Comparison of ENCODE assay signal across 8 cellular contexts in genomic region chr19:39996218-39996810, GRCh38. TPM values are rescaled to one million over a fixed set of nuclear protein-coding genes. Genes with fewer than 3 reads are reported as not detected.
DNase-seq lines count a peak whose midpoint lies in the region; ATAC-seq, FAIRE-seq and TF ChIP-seq lines count a peak whose summit lies in the region.

No MANE protein-coding gene starts in this region.

- H3K27me3 ChIP-seq in astrocyte (ENCODE audit: insufficient read depth, low read length) (no peaks in the 10 kb centered on the region), gastrocnemius medialis (no peaks in the 10 kb centered on the region)

- H3K36me3 ChIP-seq in astrocyte (ENCODE audit: insufficient read depth, low read length) (no peaks in the 10 kb centered on the region), gastrocnemius medialis (peaks cover 0 to 17% of the 10 kb centered on the region in 2 donors)

- no peak for TF ChIP-seq CTCF in 22Rv1 (IDR thresholded peaks at IDR 0.05)
- no peak for TF ChIP-seq CTCF in astrocyte (IDR thresholded peaks at IDR 0.05; ENCODE audit: insufficient read depth, low read depth, low read length)
- TF ChIP-seq CTCF in gastrocnemius medialis (IDR thresholded peaks at IDR 0.05 in 4 of 5, conservative IDR thresholded peaks at IDR 0.05 in 1 of 5): no peak

- DNase-seq in GM04503 (ENCODE audit: low read depth): peak; percentile 31
- DNase-seq in NCI-H774 (lab: John Stamatoyannopoulos, UW): peak; percentile 44
- peak; percentile 74 for DNase-seq in astrocyte (ENCODE audit: low read depth)
- DNase-seq in hippocampal formation (lab: John Stamatoyannopoulos, UW): peak; percentile 29 to 54
- no peak for DNase-seq in gastrocnemius medialis
- DNase-seq in GOT3 (lab: John Stamatoyannopoulos, UW): no peak

- H3K4me3 ChIP-seq in astrocyte (ENCODE audit: insufficient read depth, low read depth, low read length) (peak overlapping the region; percentile 78), gastrocnemius medialis (peak overlapping the region; percentile 85 to 93 (median 87))

- in situ Hi-C loops in gastrocnemius medialis (cut with MboI; ENCODE audit: low sequenced_read_pairs in 4 of 4): loop anchor here in 1 of 4 donors (25.0 kb wide), 1 partner anchor 216 kb away; the partner anchor contains the start of gene TTC9B

- H3K9me3 ChIP-seq in astrocyte (ENCODE audit: insufficient read depth, low read depth, low read length): no peaks in the 10 kb centered on the region
- H3K9me3 ChIP-seq in gastrocnemius medialis: no peaks in the 10 kb centered on the region

- H3K27ac ChIP-seq in 22Rv1 (peak overlapping the region; percentile 80), astrocyte (ENCODE audit: low read depth, low read length) (peak overlapping the region; percentile 89), gastrocnemius medialis (peak overlapping the region; percentile 91 to 98 (median 92))

- FAIRE-seq in astrocyte (lab: Jason Lieb, UNC): no peak

- H3K9ac ChIP-seq in astrocyte (ENCODE audit: low read length): peak overlapping the region; percentile 90

- no peaks in the 10 kb centered on the region for H3K27me3 Mint-ChIP-seq in astrocyte (ENCODE audit: low read depth, unreplicated experiment)

- peaks cover 8% of the 10 kb centered on the region for H3K4me1 Mint-ChIP-seq in astrocyte (ENCODE audit: low read depth, unreplicated experiment)

- peak overlapping the region; percentile 91 for H2AFZ ChIP-seq in astrocyte (ENCODE audit: low read depth, low read length)

- intact Hi-C loops in gastrocnemius medialis (cut with DNase I; ENCODE audit: low total_unique reads): loop anchor here (5.0 to 10.0 kb wide), 2 partner anchors 96 to 198 kb away; partner anchors contain the start of genes MAP3K10 and ZNF780A

- H3K4me2 ChIP-seq in astrocyte (ENCODE audit: low read length): peak overlapping the region; percentile 89

- H3K36me3 Mint-ChIP-seq in astrocyte (ENCODE audit: low read depth, unreplicated experiment): peaks cover 10% of the 10 kb centered on the region

- peaks cover 14% of the 10 kb centered on the region for H3K4me1 ChIP-seq in astrocyte (ENCODE audit: insufficient read depth, low read length)
- peaks cover 13 to 17% of the 10 kb centered on the region in 2 donors for H3K4me1 ChIP-seq in gastrocnemius medialis

- TF ChIP-seq POLR2A in gastrocnemius medialis (IDR thresholded peaks at IDR 0.05): no peak

- peak overlapping the region; percentile 94 for H3K4me3 Mint-ChIP-seq in astrocyte (ENCODE audit: unreplicated experiment)

- peak overlapping the region; percentile 79 for H3K27ac Mint-ChIP-seq in astrocyte (ENCODE audit: unreplicated experiment)

- peaks cover 13% of the 10 kb centered on the region for H3K9me3 Mint-ChIP-seq in astrocyte (ENCODE audit: unreplicated experiment)

- H4K20me1 ChIP-seq in astrocyte (ENCODE audit: insufficient read depth, low read length): peaks cover 6% of the 10 kb centered on the region

- H3K79me2 ChIP-seq in astrocyte (ENCODE audit: insufficient read depth, low read length): peaks cover 32% of the 10 kb centered on the region

- ATAC-seq in HG02938 (IDR thresholded peaks at IDR 0.05; ENCODE audit: unreplicated experiment) (peak; percentile 8), gastrocnemius medialis (peak; percentile 34 to 54)

RNA-seq across cellular contexts. Expression of gene ZNF546, which starts 0.5 kb away (rescaled TPM):
- total RNA-seq in astrocyte: 2.0 and 3.0 TPM in 2 replicates
- total RNA-seq in gastrocnemius medialis: 1 to 10 TPM; 3.2 to 6.9 (median 4.2) TPM

RNA-seq across cellular contexts. Expression of gene PSMC4, which starts 25.3 kb away (rescaled TPM):
- 121 and 127 TPM in 2 replicates for total RNA-seq in astrocyte
- 100 to 1,000 TPM; 165 to 238 (median 219) TPM for total RNA-seq in gastrocnemius medialis

RNA-seq across cellular contexts. Expression of gene ZNF780B, which starts 59.7 kb away (rescaled TPM):
- total RNA-seq in astrocyte (12.0 and 13.2 TPM in 2 replicates), gastrocnemius medialis (1 to 10 TPM; 2.5 to 5.3 (median 4.3) TPM)

Comparison
In these comparisons a context has a peak if more than half of its experiments do, and no peak if none do; other contexts are left out.
1. DNase-seq: peak in GM04503 (single experiment), NCI-H774 (single experiment), astrocyte (single experiment) and hippocampal formation (2 of 2); none in gastrocnemius medialis (0 of 2) and GOT3 (single experiment).
2. Peak in every context shown above with its lines, with median percentiles within 50 percentile points of each other: H3K27ac ChIP-seq.